Comparison of ENCODE assay signal across 1 cellular context in the genomic region with DNA sequence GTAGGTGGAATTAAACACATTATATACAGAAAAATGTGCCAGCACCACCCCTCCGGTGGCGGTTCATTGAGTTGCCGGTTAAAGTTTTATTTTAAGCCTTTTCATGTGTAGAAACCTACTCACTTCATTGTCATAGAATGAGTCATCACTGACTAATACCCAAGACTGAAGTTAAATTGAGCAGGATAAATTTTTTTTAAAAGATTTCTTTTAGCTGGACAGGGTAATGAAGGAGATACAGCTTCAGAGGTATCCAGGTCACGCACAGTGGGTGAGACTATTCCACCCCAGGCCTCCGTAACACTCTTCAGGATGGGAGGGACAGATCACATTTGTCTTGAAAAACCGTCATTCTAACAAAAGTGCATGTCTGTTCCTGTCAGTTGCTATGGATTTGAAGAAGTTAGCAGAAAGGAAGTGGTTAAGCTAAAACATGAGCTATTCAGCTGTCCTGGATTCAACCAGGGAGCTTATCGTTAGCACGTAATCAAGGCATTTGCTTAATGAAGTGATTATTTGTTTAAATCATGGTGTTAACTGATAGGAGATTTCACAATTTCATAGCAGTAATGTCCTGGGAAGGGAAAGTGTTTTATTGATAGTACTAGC.
A peak's percentile ranks its signal among the peaks of the same experiment; 100 is the strongest.
TF ChIP-seq lines count a peak whose summit lies in the region.

No MANE protein-coding gene starts in this region.

TF ChIP-seq in GM12878, 131 proteins besides CTCF, POLR2A, EP300 and RAD21 (continued from another document and continues in another):
- TF ChIP-seq SPI1 (IDR thresholded peaks at IDR 0.05; ENCODE audit: borderline replicate concordance, insufficient read depth, low read depth, low read length) (peak; percentile 70; the same call in 1 of the 2 replicates), CREM (IDR thresholded peaks at IDR 0.05; ENCODE audit: low read depth) (peak; percentile 50; the same call in 1 of the 2 replicates), LARP7 (IDR thresholded peaks at IDR 0.05) (no peak), NRF1 (conservative IDR thresholded peaks at IDR 0.05; ENCODE audit: low read depth, low read length) (no peak), HDGF (IDR thresholded peaks at IDR 0.05) (no peak), ZBTB11 (CRISPR knock-in tag; IDR thresholded peaks at IDR 0.05) (no peak), NFYA (IDR thresholded peaks at IDR 0.05; ENCODE audit: borderline replicate concordance, low read depth, low read length) (no peak), RAD51 (IDR thresholded peaks at IDR 0.05) (no peak), ZNF217 (IDR thresholded peaks at IDR 0.05) (peak; percentile 97), MYB (IDR thresholded peaks at IDR 0.05; ENCODE audit: borderline replicate concordance, low read depth, low read length) (no peak), SMAD5 (IDR thresholded peaks at IDR 0.05; ENCODE audit: low read depth) (no peak), ATF7 (IDR thresholded peaks at IDR 0.05; ENCODE audit: low read depth) (peak; percentile 87), MEF2A (IDR thresholded peaks at IDR 0.05; ENCODE audit: insufficient read depth, low read depth, low read length) (peak; percentile 95), JUNB (IDR thresholded peaks at IDR 0.05) (peak; percentile 100), USF2 (IDR thresholded peaks at IDR 0.05; ENCODE audit: borderline replicate concordance, low read depth, low read length) (no peak), MAX (IDR thresholded peaks at IDR 0.05; ENCODE audit: low read depth, low read length) (no peak), CHD2 (IDR thresholded peaks at IDR 0.05; ENCODE audit: borderline replicate concordance, low read depth, low read length) (no peak), CHD1 (IDR thresholded peaks at IDR 0.05; ENCODE audit: low read depth, low read length) (no peak), TAF1 (IDR thresholded peaks at IDR 0.05; ENCODE audit: borderline replicate concordance, low read depth, low read length) (no peak), HSF1 (IDR thresholded peaks at IDR 0.05; ENCODE audit: low read depth, low read length) (no peak), POLR2AphosphoS5 (IDR thresholded peaks at IDR 0.05; ENCODE audit: low read length) (no peak), GABPA (IDR thresholded peaks at IDR 0.05; ENCODE audit: low read depth) (peak; percentile 69), RB1 (IDR thresholded peaks at IDR 0.05; ENCODE audit: borderline replicate concordance) (no peak), SKIL (IDR thresholded peaks at IDR 0.05; ENCODE audit: low read depth, poor library complexity, severe bottlenecking) (peak; percentile 81), ZBTB33 (IDR thresholded peaks at IDR 0.05) (no peak), NFXL1 (IDR thresholded peaks at IDR 0.05; ENCODE audit: borderline replicate concordance) (no peak), HDAC2 (IDR thresholded peaks at IDR 0.05) (no peak), CBX5 (IDR thresholded peaks at IDR 0.05; ENCODE audit: low read depth) (peak; percentile 67; the same call in 1 of the 2 replicates), RCOR1 (conservative IDR thresholded peaks at IDR 0.05; ENCODE audit: low read depth, low read length) (no peak), PAX8 (IDR thresholded peaks at IDR 0.05) (no peak)
- TF ChIP-seq, protein P1, sequence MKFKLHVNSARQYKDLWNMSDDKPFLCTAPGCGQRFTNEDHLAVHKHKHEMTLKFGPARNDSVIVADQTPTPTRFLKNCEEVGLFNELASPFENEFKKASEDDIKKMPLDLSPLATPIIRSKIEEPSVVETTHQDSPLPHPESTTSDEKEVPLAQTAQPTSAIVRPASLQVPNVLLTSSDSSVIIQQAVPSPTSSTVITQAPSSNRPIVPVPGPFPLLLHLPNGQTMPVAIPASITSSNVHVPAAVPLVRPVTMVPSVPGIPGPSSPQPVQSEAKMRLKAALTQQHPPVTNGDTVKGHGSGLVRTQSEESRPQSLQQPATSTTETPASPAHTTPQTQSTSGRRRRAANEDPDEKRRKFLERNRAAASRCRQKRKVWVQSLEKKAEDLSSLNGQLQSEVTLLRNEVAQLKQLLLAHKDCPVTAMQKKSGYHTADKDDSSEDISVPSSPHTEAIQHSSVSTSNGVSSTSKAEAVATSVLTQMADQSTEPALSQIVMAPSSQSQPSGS (IDR thresholded peaks at IDR 0.05; ENCODE audit: low read length) = peak; percentile 91
- TF ChIP-seq, protein P2, sequence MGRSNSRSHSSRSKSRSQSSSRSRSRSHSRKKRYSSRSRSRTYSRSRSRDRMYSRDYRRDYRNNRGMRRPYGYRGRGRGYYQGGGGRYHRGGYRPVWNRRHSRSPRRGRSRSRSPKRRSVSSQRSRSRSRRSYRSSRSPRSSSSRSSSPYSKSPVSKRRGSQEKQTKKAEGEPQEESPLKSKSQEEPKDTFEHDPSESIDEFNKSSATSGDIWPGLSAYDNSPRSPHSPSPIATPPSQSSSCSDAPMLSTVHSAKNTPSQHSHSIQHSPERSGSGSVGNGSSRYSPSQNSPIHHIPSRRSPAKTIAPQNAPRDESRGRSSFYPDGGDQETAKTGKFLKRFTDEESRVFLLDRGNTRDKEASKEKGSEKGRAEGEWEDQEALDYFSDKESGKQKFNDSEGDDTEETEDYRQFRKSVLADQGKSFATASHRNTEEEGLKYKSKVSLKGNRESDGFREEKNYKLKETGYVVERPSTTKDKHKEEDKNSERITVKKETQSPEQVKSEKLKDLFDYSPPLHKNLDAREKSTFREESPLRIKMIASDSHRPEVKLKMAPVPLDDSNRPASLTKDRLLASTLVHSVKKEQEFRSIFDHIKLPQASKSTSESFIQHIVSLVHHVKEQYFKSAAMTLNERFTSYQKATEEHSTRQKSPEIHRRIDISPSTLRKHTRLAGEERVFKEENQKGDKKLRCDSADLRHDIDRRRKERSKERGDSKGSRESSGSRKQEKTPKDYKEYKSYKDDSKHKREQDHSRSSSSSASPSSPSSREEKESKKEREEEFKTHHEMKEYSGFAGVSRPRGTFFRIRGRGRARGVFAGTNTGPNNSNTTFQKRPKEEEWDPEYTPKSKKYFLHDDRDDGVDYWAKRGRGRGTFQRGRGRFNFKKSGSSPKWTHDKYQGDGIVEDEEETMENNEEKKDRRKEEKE (IDR thresholded peaks at IDR 0.05) = no peak
- TF ChIP-seq, protein P3, sequence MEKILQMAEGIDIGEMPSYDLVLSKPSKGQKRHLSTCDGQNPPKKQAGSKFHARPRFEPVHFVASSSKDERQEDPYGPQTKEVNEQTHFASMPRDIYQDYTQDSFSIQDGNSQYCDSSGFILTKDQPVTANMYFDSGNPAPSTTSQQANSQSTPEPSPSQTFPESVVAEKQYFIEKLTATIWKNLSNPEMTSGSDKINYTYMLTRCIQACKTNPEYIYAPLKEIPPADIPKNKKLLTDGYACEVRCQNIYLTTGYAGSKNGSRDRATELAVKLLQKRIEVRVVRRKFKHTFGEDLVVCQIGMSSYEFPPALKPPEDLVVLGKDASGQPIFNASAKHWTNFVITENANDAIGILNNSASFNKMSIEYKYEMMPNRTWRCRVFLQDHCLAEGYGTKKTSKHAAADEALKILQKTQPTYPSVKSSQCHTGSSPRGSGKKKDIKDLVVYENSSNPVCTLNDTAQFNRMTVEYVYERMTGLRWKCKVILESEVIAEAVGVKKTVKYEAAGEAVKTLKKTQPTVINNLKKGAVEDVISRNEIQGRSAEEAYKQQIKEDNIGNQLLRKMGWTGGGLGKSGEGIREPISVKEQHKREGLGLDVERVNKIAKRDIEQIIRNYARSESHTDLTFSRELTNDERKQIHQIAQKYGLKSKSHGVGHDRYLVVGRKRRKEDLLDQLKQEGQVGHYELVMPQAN (conservative IDR thresholded peaks at IDR 0.05) = 0 out of 2 replicates have a peak, but pooled peaks have one; percentile 35
- TF ChIP-seq, protein P4, sequence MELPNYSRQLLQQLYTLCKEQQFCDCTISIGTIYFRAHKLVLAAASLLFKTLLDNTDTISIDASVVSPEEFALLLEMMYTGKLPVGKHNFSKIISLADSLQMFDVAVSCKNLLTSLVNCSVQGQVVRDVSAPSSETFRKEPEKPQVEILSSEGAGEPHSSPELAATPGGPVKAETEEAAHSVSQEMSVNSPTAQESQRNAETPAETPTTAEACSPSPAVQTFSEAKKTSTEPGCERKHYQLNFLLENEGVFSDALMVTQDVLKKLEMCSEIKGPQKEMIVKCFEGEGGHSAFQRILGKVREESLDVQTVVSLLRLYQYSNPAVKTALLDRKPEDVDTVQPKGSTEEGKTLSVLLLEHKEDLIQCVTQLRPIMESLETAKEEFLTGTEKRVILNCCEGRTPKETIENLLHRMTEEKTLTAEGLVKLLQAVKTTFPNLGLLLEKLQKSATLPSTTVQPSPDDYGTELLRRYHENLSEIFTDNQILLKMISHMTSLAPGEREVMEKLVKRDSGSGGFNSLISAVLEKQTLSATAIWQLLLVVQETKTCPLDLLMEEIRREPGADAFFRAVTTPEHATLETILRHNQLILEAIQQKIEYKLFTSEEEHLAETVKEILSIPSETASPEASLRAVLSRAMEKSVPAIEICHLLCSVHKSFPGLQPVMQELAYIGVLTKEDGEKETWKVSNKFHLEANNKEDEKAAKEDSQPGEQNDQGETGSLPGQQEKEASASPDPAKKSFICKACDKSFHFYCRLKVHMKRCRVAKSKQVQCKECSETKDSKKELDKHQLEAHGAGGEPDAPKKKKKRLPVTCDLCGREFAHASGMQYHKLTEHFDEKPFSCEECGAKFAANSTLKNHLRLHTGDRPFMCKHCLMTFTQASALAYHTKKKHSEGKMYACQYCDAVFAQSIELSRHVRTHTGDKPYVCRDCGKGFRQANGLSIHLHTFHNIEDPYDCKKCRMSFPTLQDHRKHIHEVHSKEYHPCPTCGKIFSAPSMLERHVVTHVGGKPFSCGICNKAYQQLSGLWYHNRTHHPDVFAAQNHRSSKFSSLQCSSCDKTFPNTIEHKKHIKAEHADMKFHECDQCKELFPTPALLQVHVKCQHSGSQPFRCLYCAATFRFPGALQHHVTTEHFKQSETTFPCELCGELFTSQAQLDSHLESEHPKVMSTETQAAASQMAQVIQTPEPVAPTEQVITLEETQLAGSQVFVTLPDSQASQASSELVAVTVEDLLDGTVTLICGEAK (IDR thresholded peaks at IDR 0.05; ENCODE audit: borderline replicate concordance) = no peak; the same call in 1 of the 2 replicates
